In the genomic region with DNA sequence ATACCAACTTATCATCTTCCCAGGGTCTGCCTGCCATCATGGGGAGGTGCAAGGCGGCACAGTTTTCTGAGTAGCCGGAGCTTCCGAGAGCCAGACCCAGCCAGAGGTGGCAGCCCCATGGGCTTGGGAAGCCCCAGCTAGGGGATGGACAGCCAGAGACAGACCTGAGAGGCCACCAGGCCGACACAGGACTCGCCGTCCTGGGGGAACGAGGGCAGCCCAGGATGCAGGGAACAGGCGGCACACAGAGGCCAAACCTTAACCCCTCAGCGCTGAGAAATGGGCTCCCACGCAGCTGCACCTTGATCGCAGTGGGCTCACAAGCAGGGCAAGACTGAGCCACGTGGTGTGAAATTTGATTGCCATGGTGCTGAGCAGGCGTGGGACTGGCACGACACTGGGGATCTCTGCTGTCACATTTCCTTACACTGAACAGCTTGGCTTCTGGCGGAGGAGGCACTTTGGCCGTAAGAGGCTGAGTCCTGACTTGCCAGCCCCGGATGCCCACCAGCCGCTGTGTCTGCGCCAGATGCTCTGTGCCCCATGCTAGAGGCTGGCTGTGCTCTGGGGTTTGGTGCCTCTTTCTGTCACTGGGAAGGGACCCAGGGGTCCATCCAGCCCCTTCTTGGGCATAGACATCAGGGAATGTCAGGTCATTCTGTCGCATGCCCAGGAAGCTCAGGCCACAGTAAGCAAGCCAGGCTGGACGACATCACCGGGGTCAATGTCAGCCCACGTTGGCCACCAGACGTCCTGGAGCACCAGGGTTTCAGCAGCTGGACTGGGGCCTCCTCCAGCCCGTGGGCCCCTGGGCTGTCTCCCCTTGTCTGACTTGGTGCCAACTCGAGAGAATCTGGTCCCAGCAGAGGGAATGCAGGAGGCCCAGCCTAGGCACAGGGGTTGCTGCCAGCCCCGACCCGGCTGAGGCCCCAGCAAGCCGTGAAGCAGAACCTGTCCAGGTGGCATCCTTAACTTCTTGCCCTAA, we compare ENCODE assay signal across 20 cellular contexts.
"Had no signal": no experiment of that assay in that cellular context is flagged by ENCODE, and none has a peak within 500 bp of the region (broad histone marks: within the 10 kb centered on the region; RNA-seq: fewer than 3 reads in every experiment).

No MANE protein-coding gene starts in this region.

- FAIRE-seq: pancreas had no signal

- H3K36me3 Mint-ChIP-seq: activated CD8-positive, alpha-beta memory T cell treated with anti-CD3 and anti-CD28 coated beads, Interleukin-2, amount 10 ng/mL, durations not matched to agents 7 days and 5 days; activated naive CD4-positive, alpha-beta T cell treated with anti-CD3 and anti-CD28 coated beads, Interleukin-2, amount 10 ng/mL, durations not matched to agents 7 days and 5 days had no signal

- DNase-seq: activated CD4-positive, alpha-beta T cell treated with anti-CD3 and anti-CD28 coated beads, Interleukin-2, amount 50 U/mL, for 48 hours; activated CD4-positive, CD25-positive, alpha-beta regulatory T cell treated with anti-CD3 and anti-CD28 coated beads, Interleukin-2, amount 50 U/mL, for 72 hours; activated CD8-positive, alpha-beta memory T cell treated with anti-CD3 and anti-CD28 coated beads, Interleukin-2, amount 10 ng/mL, durations not matched to agents 7 days and 5 days; activated naive CD4-positive, alpha-beta T cell treated with anti-CD3 and anti-CD28 coated beads, Interleukin-2, amount 10 ng/mL, durations not matched to agents 7 days and 5 days; activated T-cell treated with anti-CD3 and anti-CD28 coated beads, Interleukin-2, amount 50 U/mL, for 24 hours; amygdala; body of pancreas; cortex of kidney; effector CD8-positive, alpha-beta T cell; foreskin keratinocyte; glutamatergic neuron; kidney glomerular epithelial cell; stimulated activated CD4-positive, alpha-beta T cell treated with anti-CD3 and anti-CD28 coated beads, Interleukin-12 subunit alpha, Interleukin-12 subunit beta, amount 100 ng/mL, for 4 hours; stimulated activated CD4-positive, alpha-beta T cell treated with anti-CD3 and anti-CD28 coated beads, Interleukin-2, amount 100 ng/mL, for 24 hours; stomach; T-helper 1 cell; T1000 had no signal

- H3K4me1 ChIP-seq: body of pancreas, pancreas, stomach had no signal

- H3K9me3 Mint-ChIP-seq: activated T-cell treated with anti-CD3 and anti-CD28 coated beads, Interleukin-2, amount 50 U/mL, for 24 hours had no signal

- H3K27ac Mint-ChIP-seq: activated T-cell treated with anti-CD3 and anti-CD28 coated beads, Interleukin-2, amount 50 U/mL, for 24 hours had no signal

- H3K27me3 Mint-ChIP-seq: activated CD8-positive, alpha-beta memory T cell treated with anti-CD3 and anti-CD28 coated beads, Interleukin-2, amount 10 ng/mL, durations not matched to agents 7 days and 5 days; central memory CD8-positive, alpha-beta T cell had no signal

- H3K4me3 ChIP-seq: body of pancreas, pancreas, stomach, thoracic aorta had no signal

- H3K36me3 ChIP-seq: pancreas, stomach, thoracic aorta had no signal

- H3K27me3 ChIP-seq: body of pancreas, pancreas had no signal

- ATAC-seq: activated CD8-positive, alpha-beta memory T cell treated with anti-CD3 and anti-CD28 coated beads, Interleukin-2, amount 10 ng/mL, durations not matched to agents 7 days and 5 days; body of pancreas; foreskin keratinocyte; pancreas had no signal

- H3K4me3 Mint-ChIP-seq: activated CD8-positive, alpha-beta memory T cell treated with anti-CD3 and anti-CD28 coated beads, Interleukin-2, amount 10 ng/mL, durations not matched to agents 7 days and 5 days; activated naive CD4-positive, alpha-beta T cell treated with anti-CD3 and anti-CD28 coated beads, Interleukin-2, amount 10 ng/mL, durations not matched to agents 7 days and 5 days; activated T-cell treated with anti-CD3 and anti-CD28 coated beads, Interleukin-2, amount 50 U/mL, for 24 hours; central memory CD8-positive, alpha-beta T cell had no signal

- H3K27ac ChIP-seq: body of pancreas, foreskin keratinocyte, pancreas, stomach, thoracic aorta had no signal

- H3K9me3 ChIP-seq: body of pancreas, pancreas, thoracic aorta had no signal
